In the genomic region with DNA sequence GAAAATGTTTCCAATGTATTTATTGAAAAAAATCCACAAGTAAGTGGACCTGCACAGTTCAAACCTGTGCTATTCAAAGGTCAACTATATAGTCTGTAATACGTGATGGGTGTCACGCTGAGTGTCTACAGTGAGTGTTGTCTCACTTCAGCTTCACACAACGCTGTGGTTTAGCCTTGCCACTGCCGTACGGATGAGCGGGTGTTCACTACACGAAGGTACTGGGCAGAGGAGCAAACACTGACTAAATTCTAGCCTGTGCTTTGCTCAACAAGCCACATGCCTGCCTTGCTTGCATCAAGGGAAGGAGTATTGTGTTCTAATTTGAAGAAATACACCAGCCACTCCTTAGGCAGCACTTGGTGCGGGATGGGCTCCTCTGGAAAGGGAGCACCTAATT, we compare ENCODE assay signal across 1 cellular context.
A peak's percentile ranks its signal among the peaks of the same experiment; 100 is the strongest.
TF ChIP-seq lines count a peak whose summit lies in the region.

No MANE protein-coding gene starts in this region.

TF ChIP-seq in HepG2, 621 proteins besides CTCF, POLR2A, EP300 and RAD21:
- 0 out of 2 replicates have a peak, but pooled peaks have one; percentile 24 for TF ChIP-seq PAXIP1 (CRISPR knock-in tag; conservative IDR thresholded peaks at IDR 0.05)
- no peak for TF ChIP-seq FOXO4 (CRISPR knock-in tag; conservative IDR thresholded peaks at IDR 0.05)
- TF ChIP-seq, protein P1, sequence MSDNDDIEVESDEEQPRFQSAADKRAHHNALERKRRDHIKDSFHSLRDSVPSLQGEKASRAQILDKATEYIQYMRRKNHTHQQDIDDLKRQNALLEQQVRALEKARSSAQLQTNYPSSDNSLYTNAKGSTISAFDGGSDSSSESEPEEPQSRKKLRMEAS (IDR thresholded peaks at IDR 0.05) = 0 out of 2 replicates have a peak, but pooled peaks have one; percentile 54
- no peak for TF ChIP-seq ZFP1 (CRISPR knock-in tag; IDR thresholded peaks at IDR 0.05)
- TF ChIP-seq ZBTB38 (CRISPR knock-in tag; IDR thresholded peaks at IDR 0.05) = peak; percentile 93
- TF ChIP-seq, protein P2, sequence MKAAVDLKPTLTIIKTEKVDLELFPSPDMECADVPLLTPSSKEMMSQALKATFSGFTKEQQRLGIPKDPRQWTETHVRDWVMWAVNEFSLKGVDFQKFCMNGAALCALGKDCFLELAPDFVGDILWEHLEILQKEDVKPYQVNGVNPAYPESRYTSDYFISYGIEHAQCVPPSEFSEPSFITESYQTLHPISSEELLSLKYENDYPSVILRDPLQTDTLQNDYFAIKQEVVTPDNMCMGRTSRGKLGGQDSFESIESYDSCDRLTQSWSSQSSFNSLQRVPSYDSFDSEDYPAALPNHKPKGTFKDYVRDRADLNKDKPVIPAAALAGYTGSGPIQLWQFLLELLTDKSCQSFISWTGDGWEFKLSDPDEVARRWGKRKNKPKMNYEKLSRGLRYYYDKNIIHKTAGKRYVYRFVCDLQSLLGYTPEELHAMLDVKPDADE (CRISPR knock-in tag; IDR thresholded peaks at IDR 0.05) = no peak
TF ChIP-seq in HepG2: peak in this region for 3.
